In the genomic region with DNA sequence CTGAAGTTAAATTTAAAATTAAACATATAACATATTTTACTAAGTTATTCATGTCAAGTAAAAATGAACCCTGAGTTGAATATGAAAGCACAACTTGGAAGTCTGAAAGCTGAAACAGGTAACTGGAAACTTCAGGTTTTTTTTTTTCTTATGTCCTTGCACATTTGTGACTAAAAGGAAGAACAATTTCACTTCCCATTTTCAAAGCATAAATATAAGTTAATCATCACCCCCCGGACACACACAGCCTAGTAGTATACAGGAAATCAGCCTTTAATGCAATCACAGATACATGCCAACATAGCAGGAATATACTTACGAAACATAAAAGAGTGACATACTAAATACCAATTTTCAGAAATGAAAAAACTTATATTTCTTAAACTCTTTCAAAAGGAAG, we compare ENCODE assay signal across 9 cellular contexts.
DNase-seq lines count a peak whose midpoint lies in the region; ATAC-seq lines count a peak whose summit lies in the region.
"Had no signal": no experiment of that assay in that cellular context is flagged by ENCODE, and none has a peak within 500 bp of the region (broad histone marks: within the 10 kb centered on the region; RNA-seq: fewer than 3 reads in every experiment).

No MANE protein-coding gene starts in this region.

- H3K27ac Mint-ChIP-seq in stimulated activated naive CD8-positive, alpha-beta T cell treated with anti-CD3 and anti-CD28 coated beads, Interleukin-15, amount 100 ng/mL, for 72 hours, result no peak overlapping the region

- H3K27me3 Mint-ChIP-seq in stimulated activated naive CD8-positive, alpha-beta T cell treated with anti-CD3 and anti-CD28 coated beads, Interleukin-15, amount 100 ng/mL, for 72 hours, result no peaks in the 10 kb centered on the region

- H3K4me1 Mint-ChIP-seq in stimulated activated naive CD8-positive, alpha-beta T cell treated with anti-CD3 and anti-CD28 coated beads, Interleukin-15, amount 100 ng/mL, for 72 hours, result peaks cover 11% of the 10 kb centered on the region

- ATAC-seq in GM18868 (IDR thresholded peaks at IDR 0.05; ENCODE audit: unreplicated experiment) (peak; percentile 99), GM21723 (IDR thresholded peaks at IDR 0.05; ENCODE audit: unreplicated experiment) (peak; percentile 96), HG03378 (IDR thresholded peaks at IDR 0.05; ENCODE audit: unreplicated experiment) (peak; percentile 99)
- ATAC-seq in stimulated activated naive CD8-positive, alpha-beta T cell treated with anti-CD3 and anti-CD28 coated beads, Interleukin-15, amount 100 ng/mL, for 72 hours, result no peak

- DNase-seq in germinal center (ENCODE audit: low spot score) (peak; percentile 43), NCI-H82 treated with DMSO at 0.1 percent for 48 hours (lab: John Stamatoyannopoulos, UW; ENCODE audit: unreplicated experiment) (no peak), NCI-H1092 (lab: John Stamatoyannopoulos, UW) (no peak), ureter (ENCODE audit: low spot score) (no peak)
- no peak for DNase-seq in stimulated activated naive CD8-positive, alpha-beta T cell treated with anti-CD3 and anti-CD28 coated beads, Interleukin-15, amount 100 ng/mL, for 72 hours
- DNase-seq: activated CD4-positive, alpha-beta T cell treated with anti-CD3 and anti-CD28 coated beads, Interleukin-2, amount 50 U/mL, for 4 hours had no signal

- H3K9me3 Mint-ChIP-seq in stimulated activated naive CD8-positive, alpha-beta T cell treated with anti-CD3 and anti-CD28 coated beads, Interleukin-15, amount 100 ng/mL, for 72 hours, result peaks cover 5 to 6% of the 10 kb centered on the region in 2 donors

- no peak overlapping the region for H3K4me3 Mint-ChIP-seq in stimulated activated naive CD8-positive, alpha-beta T cell treated with anti-CD3 and anti-CD28 coated beads, Interleukin-15, amount 100 ng/mL, for 72 hours
